2 cellular contexts compared by ENCODE assay signal in the genomic region with DNA sequence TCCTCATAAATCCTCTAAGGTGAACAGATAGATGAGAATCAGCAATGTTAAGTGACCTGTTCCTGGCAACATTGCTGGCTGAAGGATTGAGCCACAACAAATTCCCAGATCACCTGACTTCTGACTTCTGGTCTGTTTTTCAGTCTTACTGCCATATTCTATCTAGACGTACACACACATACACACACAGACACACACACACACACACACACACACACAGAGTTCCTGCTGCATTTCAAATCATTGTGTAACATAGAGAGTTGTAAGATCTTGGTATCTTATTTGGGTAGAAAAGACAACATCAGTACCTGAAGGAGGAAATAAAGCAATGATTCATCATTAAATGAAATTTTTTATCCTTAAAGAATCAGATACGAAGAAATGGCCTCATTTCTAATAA.
TF ChIP-seq lines count a peak whose summit lies in the region.

No MANE protein-coding gene starts in this region.

TF ChIP-seq in SK-N-SH, 30 proteins besides CTCF, POLR2A, EP300 and RAD21 (continued from another document):
- TF ChIP-seq REST (IDR thresholded peaks at IDR 0.05; ENCODE audit: low read depth, low read length), result no peak
- no peak for TF ChIP-seq FOSL2 (IDR thresholded peaks at IDR 0.05; ENCODE audit: borderline replicate concordance, low read depth)
- no peak for TF ChIP-seq USF2 (IDR thresholded peaks at IDR 0.05; ENCODE audit: borderline replicate concordance, low read depth, low read length)
- no peak for TF ChIP-seq YY1 (IDR thresholded peaks at IDR 0.05; ENCODE audit: low read depth)
- TF ChIP-seq MAX (IDR thresholded peaks at IDR 0.05; ENCODE audit: low read depth), result no peak
- no peak for TF ChIP-seq TEAD4 (IDR thresholded peaks at IDR 0.05; ENCODE audit: borderline replicate concordance, insufficient read depth)
- TF ChIP-seq RFX5 (IDR thresholded peaks at IDR 0.05; ENCODE audit: low read length), result no peak

TF ChIP-seq in SK-N-SH treated with all-trans-retinoic acid at 6 μM for 48 hours, 23 proteins besides CTCF, POLR2A, EP300 and RAD21 (continued from another document):
- TF ChIP-seq, protein P1, sequence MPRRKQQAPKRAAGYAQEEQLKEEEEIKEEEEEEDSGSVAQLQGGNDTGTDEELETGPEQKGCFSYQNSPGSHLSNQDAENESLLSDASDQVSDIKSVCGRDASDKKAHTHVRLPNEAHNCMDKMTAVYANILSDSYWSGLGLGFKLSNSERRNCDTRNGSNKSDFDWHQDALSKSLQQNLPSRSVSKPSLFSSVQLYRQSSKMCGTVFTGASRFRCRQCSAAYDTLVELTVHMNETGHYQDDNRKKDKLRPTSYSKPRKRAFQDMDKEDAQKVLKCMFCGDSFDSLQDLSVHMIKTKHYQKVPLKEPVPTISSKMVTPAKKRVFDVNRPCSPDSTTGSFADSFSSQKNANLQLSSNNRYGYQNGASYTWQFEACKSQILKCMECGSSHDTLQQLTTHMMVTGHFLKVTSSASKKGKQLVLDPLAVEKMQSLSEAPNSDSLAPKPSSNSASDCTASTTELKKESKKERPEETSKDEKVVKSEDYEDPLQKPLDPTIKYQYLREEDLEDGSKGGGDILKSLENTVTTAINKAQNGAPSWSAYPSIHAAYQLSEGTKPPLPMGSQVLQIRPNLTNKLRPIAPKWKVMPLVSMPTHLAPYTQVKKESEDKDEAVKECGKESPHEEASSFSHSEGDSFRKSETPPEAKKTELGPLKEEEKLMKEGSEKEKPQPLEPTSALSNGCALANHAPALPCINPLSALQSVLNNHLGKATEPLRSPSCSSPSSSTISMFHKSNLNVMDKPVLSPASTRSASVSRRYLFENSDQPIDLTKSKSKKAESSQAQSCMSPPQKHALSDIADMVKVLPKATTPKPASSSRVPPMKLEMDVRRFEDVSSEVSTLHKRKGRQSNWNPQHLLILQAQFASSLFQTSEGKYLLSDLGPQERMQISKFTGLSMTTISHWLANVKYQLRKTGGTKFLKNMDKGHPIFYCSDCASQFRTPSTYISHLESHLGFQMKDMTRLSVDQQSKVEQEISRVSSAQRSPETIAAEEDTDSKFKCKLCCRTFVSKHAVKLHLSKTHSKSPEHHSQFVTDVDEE (CRISPR knock-in tag; IDR thresholded peaks at IDR 0.05), result no peak
- TF ChIP-seq CREB5 (CRISPR knock-in tag; IDR thresholded peaks at IDR 0.05; ENCODE audit: low read depth) (no peak), ZNF8 (CRISPR knock-in tag; IDR thresholded peaks at IDR 0.05) (no peak), SNAI2 (CRISPR knock-in tag; IDR thresholded peaks at IDR 0.05) (no peak), CSDC2 (CRISPR knock-in tag; IDR thresholded peaks at IDR 0.05) (no peak), TOX (CRISPR knock-in tag; IDR thresholded peaks at IDR 0.05; ENCODE audit: borderline replicate concordance) (no peak)
- TF ChIP-seq, protein P2, sequence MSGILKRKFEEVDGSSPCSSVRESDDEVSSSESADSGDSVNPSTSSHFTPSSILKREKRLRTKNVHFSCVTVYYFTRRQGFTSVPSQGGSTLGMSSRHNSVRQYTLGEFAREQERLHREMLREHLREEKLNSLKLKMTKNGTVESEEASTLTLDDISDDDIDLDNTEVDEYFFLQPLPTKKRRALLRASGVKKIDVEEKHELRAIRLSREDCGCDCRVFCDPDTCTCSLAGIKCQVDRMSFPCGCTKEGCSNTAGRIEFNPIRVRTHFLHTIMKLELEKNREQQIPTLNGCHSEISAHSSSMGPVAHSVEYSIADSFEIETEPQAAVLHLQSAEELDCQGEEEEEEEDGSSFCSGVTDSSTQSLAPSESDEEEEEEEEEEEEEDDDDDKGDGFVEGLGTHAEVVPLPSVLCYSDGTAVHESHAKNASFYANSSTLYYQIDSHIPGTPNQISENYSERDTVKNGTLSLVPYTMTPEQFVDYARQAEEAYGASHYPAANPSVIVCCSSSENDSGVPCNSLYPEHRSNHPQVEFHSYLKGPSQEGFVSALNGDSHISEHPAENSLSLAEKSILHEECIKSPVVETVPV (CRISPR knock-in tag; IDR thresholded peaks at IDR 0.05), result no peak
TF ChIP-seq in SK-N-SH treated with all-trans-retinoic acid at 6 μM for 48 hours: peak in this region for 0.
